Comparison of ENCODE assay signal across 8 cellular contexts in genomic region chr7:104272767-104273384, GRCh38. TPM values are rescaled to one million over a fixed set of nuclear protein-coding genes. Genes with fewer than 3 reads are reported as not detected.
DNase-seq lines count a peak whose midpoint lies in the region; ATAC-seq, FAIRE-seq and TF ChIP-seq lines count a peak whose summit lies in the region.

No MANE protein-coding gene starts in this region.

- no peak overlapping the region for H3K4me3 ChIP-seq in astrocyte (ENCODE audit: insufficient read depth, low read depth, low read length)
- H3K4me3 ChIP-seq in right lobe of liver = no peak overlapping the region

- no peak overlapping the region for H3K4me2 ChIP-seq in astrocyte (ENCODE audit: low read length)

- H3K9me3 ChIP-seq in astrocyte (ENCODE audit: insufficient read depth, low read depth, low read length) (peaks cover 4% of the 10 kb centered on the region), right lobe of liver (no peaks in the 10 kb centered on the region)

- no peak overlapping the region for H2AFZ ChIP-seq in astrocyte (ENCODE audit: low read depth, low read length)

- FAIRE-seq in astrocyte (lab: Jason Lieb, UNC) = no peak

- H3K4me3 Mint-ChIP-seq in astrocyte (ENCODE audit: unreplicated experiment) = no peak overlapping the region
- no peak overlapping the region for H3K4me3 Mint-ChIP-seq in activated T-helper 2 cell treated with anti-CD3 and anti-CD28 coated beads, Interferon-gamma antibody, Interleukin-2, Interleukin-4, amounts not matched to agents 10 μg/mL and 5 μg/mL and 100 μg/mL, durations not matched to agents 14 hours and 24 hours and 36 hours (ENCODE audit: low read depth)

- intact Hi-C loops in right lobe of liver (cut with DNase I) = no loop called here
- intact Hi-C loops in activated T-helper 2 cell treated with anti-CD3 and anti-CD28 coated beads, Interferon-gamma antibody, Interleukin-2, Interleukin-4, amounts not matched to agents 10 μg/mL and 5 μg/mL and 100 μg/mL, durations not matched to agents 14 hours and 24 hours and 36 hours (cut with micrococcal nuclease) = no loop called here

- no peak overlapping the region for H3K27ac Mint-ChIP-seq in astrocyte (ENCODE audit: unreplicated experiment)
- no peak overlapping the region for H3K27ac Mint-ChIP-seq in activated T-helper 2 cell treated with anti-CD3 and anti-CD28 coated beads, Interferon-gamma antibody, Interleukin-2, Interleukin-4, amounts not matched to agents 10 μg/mL and 5 μg/mL and 100 μg/mL, durations not matched to agents 14 hours and 24 hours and 36 hours

- H4K20me1 ChIP-seq in astrocyte (ENCODE audit: insufficient read depth, low read length) = no peaks in the 10 kb centered on the region

- H3K36me3 Mint-ChIP-seq in astrocyte (ENCODE audit: low read depth, unreplicated experiment) = no peaks in the 10 kb centered on the region
- no peaks in the 10 kb centered on the region for H3K36me3 Mint-ChIP-seq in activated T-helper 2 cell treated with anti-CD3 and anti-CD28 coated beads, Interferon-gamma antibody, Interleukin-2, Interleukin-4, amounts not matched to agents 10 μg/mL and 5 μg/mL and 100 μg/mL, durations not matched to agents 14 hours and 24 hours and 36 hours (ENCODE audit: low read depth)

- no peak for TF ChIP-seq POLR2A in right lobe of liver (IDR thresholded peaks at IDR 0.05)

- H3K27me3 Mint-ChIP-seq in astrocyte (ENCODE audit: low read depth, unreplicated experiment) = peaks cover 6% of the 10 kb centered on the region
- H3K27me3 Mint-ChIP-seq in activated T-helper 2 cell treated with anti-CD3 and anti-CD28 coated beads, Interferon-gamma antibody, Interleukin-2, Interleukin-4, amounts not matched to agents 10 μg/mL and 5 μg/mL and 100 μg/mL, durations not matched to agents 14 hours and 24 hours and 36 hours (ENCODE audit: low read depth) = peaks cover 11% of the 10 kb centered on the region

- H3K4me1 ChIP-seq in astrocyte (ENCODE audit: insufficient read depth, low read length) (no peaks in the 10 kb centered on the region), right lobe of liver (peaks cover 0 to 7% (median 3%) of the 10 kb centered on the region in 4 donors)

- H3K36me3 ChIP-seq in astrocyte (ENCODE audit: insufficient read depth, low read length) (no peaks in the 10 kb centered on the region), right lobe of liver (no peaks in the 10 kb centered on the region)

- H3K27me3 ChIP-seq in astrocyte (ENCODE audit: insufficient read depth, low read length) (no peaks in the 10 kb centered on the region), right lobe of liver (peaks cover 0 to 9% of the 10 kb centered on the region in 2 donors)

- no peak overlapping the region for H3K9ac ChIP-seq in astrocyte (ENCODE audit: low read length)

- H3K27ac ChIP-seq in astrocyte (ENCODE audit: low read depth, low read length) (no peak overlapping the region), right lobe of liver (no peak overlapping the region)

- DNase-seq in AG09319 (ENCODE audit: extremely low read depth, low read depth) (no peak), NCI-H187 treated with DMSO at 0.1 percent for 48 hours (lab: John Stamatoyannopoulos, UW) (peak; percentile 9), astrocyte (ENCODE audit: low read depth) (peak; percentile 12), right lobe of liver (no peak)
- no peak for DNase-seq in activated T-helper 2 cell treated with anti-CD3 and anti-CD28 coated beads, Interferon-gamma antibody, Interleukin-2, Interleukin-4, amounts not matched to agents 10 μg/mL and 5 μg/mL and 100 μg/mL, durations not matched to agents 14 hours and 24 hours and 36 hours (ENCODE audit: low spot score)

- 69% methylated on average over 5 of the region's 5 CpGs for WGBS in right lobe of liver (ENCODE audit: insufficient coverage, low coverage, low lambda C conversion rate, missing lambda C conversion rate)

- no peaks in the 10 kb centered on the region for H3K79me2 ChIP-seq in astrocyte (ENCODE audit: insufficient read depth, low read length)

- TF ChIP-seq CTCF in AG09319 (IDR thresholded peaks at IDR 0.05; ENCODE audit: low read depth, low read length) (peak; percentile 56), astrocyte (IDR thresholded peaks at IDR 0.05; ENCODE audit: insufficient read depth, low read depth, low read length) (peak; percentile 64), right lobe of liver (IDR thresholded peaks at IDR 0.05) (peak; percentile 48 to 69 (median 58))

- ATAC-seq in GM18861 (IDR thresholded peaks at IDR 0.05; ENCODE audit: unreplicated experiment) = peak; percentile 61
- ATAC-seq in right lobe of liver = peak; percentile 70 to 88 (median 78)
- ATAC-seq in HG03135 (IDR thresholded peaks at IDR 0.05; ENCODE audit: unreplicated experiment) = no peak
- ATAC-seq in HG03025 (IDR thresholded peaks at IDR 0.05; ENCODE audit: low FRiP score, unreplicated experiment) = no peak

- H3K9me3 Mint-ChIP-seq in astrocyte (ENCODE audit: unreplicated experiment) = peaks cover 6% of the 10 kb centered on the region
- H3K9me3 Mint-ChIP-seq in activated T-helper 2 cell treated with anti-CD3 and anti-CD28 coated beads, Interferon-gamma antibody, Interleukin-2, Interleukin-4, amounts not matched to agents 10 μg/mL and 5 μg/mL and 100 μg/mL, durations not matched to agents 14 hours and 24 hours and 36 hours = no peaks in the 10 kb centered on the region

- no peaks in the 10 kb centered on the region for H3K4me1 Mint-ChIP-seq in astrocyte (ENCODE audit: low read depth, unreplicated experiment)
- H3K4me1 Mint-ChIP-seq in activated T-helper 2 cell treated with anti-CD3 and anti-CD28 coated beads, Interferon-gamma antibody, Interleukin-2, Interleukin-4, amounts not matched to agents 10 μg/mL and 5 μg/mL and 100 μg/mL, durations not matched to agents 14 hours and 24 hours and 36 hours (ENCODE audit: low read depth) = peaks cover 3% of the 10 kb centered on the region

RNA-seq across cellular contexts. Expression of gene LHFPL3, which starts 55.5 kb away (rescaled TPM):
- total RNA-seq in astrocyte (not detected in 2 replicates), right lobe of liver (not detected)
- not detected in 2 replicates for total RNA-seq in activated T-helper 2 cell treated with anti-CD3 and anti-CD28 coated beads, Interferon-gamma antibody, Interleukin-2, Interleukin-4, amounts not matched to agents 10 μg/mL and 5 μg/mL and 100 μg/mL, durations not matched to agents 14 hours and 24 hours and 36 hours

Comparison
In these comparisons a context has a peak if more than half of its experiments do, and no peak if none do; other contexts are left out.
1. DNase-seq: peak in NCI-H187 treated with DMSO at 0.1 percent for 48 hours (single experiment) and astrocyte (single experiment); none in AG09319 (single experiment), right lobe of liver (0 of 3) and activated T-helper 2 cell treated with anti-CD3 and anti-CD28 coated beads, Interferon-gamma antibody, Interleukin-2, Interleukin-4, amounts not matched to agents 10 μg/mL and 5 μg/mL and 100 μg/mL, durations not matched to agents 14 hours and 24 hours and 36 hours (single experiment).
2. ATAC-seq: peak in GM18861 (single experiment) and right lobe of liver (4 of 4); none in HG03135 (single experiment) and HG03025 (single experiment).
3. Peak in every context shown above with its lines, with median percentiles within 50 percentile points of each other: CTCF ChIP-seq.